Comparison of ENCODE assay signal across 7 cellular contexts in genomic region chr17:59930768-59931167, GRCh38. TPM values are rescaled to one million over a fixed set of nuclear protein-coding genes. Genes with fewer than 3 reads are reported as not detected.
DNase-seq lines count a peak whose midpoint lies in the region; ATAC-seq and TF ChIP-seq lines count a peak whose summit lies in the region.
"Not testable (repeated sequence)": the region's sequence is repeated elsewhere in the genome, so short reads cannot be mapped to it uniquely, and the experiment has no call there.

No MANE protein-coding gene starts in this region.

- H3K4me1 ChIP-seq in RWPE2 (ENCODE audit: insufficient read depth, poor library complexity, severe bottlenecking); psoas muscle: not testable (repeated sequence)

- peak; percentile 34 for DNase-seq in GM04503 (ENCODE audit: low read depth)
- DNase-seq in LHCN-M2 (ENCODE audit: low read depth) = peak; percentile 49
- not testable (repeated sequence) for DNase-seq in RWPE2 (ENCODE audit: low spot score); left ventricle myocardium superior; psoas muscle
- DNase-seq in astrocyte of the hippocampus (ENCODE audit: low read depth, low spot score) = peak; percentile 22
- DNase-seq in fibroblast of gingiva (ENCODE audit: low read depth) = peak; percentile 66

- not testable (repeated sequence) for H3K27ac ChIP-seq in RWPE2 (ENCODE audit: poor library complexity, severe bottlenecking); psoas muscle

- not testable (repeated sequence) for H3K9me3 ChIP-seq in RWPE2 (ENCODE audit: severe bottlenecking); psoas muscle

- 57 to 61% (median 57%) methylated on average over 3 of the region's 3 CpGs for WGBS in psoas muscle, 3 donors

- H3K27me3 ChIP-seq in RWPE2 (ENCODE audit: insufficient read depth, poor library complexity, severe bottlenecking); psoas muscle (ENCODE audit: insufficient read depth in 3 of 3, low read length in 2 of 3): not testable (repeated sequence)

- intact Hi-C loops in left ventricle myocardium superior (cut with micrococcal nuclease); psoas muscle (cut with DNase I): not testable (repeated sequence)

- not testable (repeated sequence) for H3K4me3 ChIP-seq in RWPE2 (ENCODE audit: severe bottlenecking); psoas muscle

- TF ChIP-seq CTCF in RWPE2 (IDR thresholded peaks at IDR 0.05; ENCODE audit: poor library complexity, severe bottlenecking); psoas muscle (IDR thresholded peaks at IDR 0.05): not testable (repeated sequence)

- H3K36me3 ChIP-seq in RWPE2 (ENCODE audit: low read depth) (peaks cover 81% of the 10 kb centered on the region), psoas muscle (ENCODE audit: insufficient read depth in 1 of 2, low read depth in 1 of 2) (peaks cover 0 to 100% of the 10 kb centered on the region in 2 donors)

- ATAC-seq in RWPE2 (ENCODE audit: low read depth) (peak; percentile 65), left ventricle myocardium superior (peak; percentile 54), psoas muscle (peak in 3 of 4 donors; percentile 56 to 58 (median 58))

RNA-seq across cellular contexts. Expression of gene RNFT1, which starts 33.8 kb away (rescaled TPM):
- total RNA-seq in LHCN-M2 (2014; rRNA removed) (9.3 and 10.3 TPM in 2 replicates), left ventricle myocardium superior (17.2 TPM), psoas muscle (10 to 100 TPM; 10.4 to 17.1 (median 12.6) TPM)
- 4.3 TPM for polyA plus RNA-seq in LHCN-M2 (2012)
- 10 to 100 TPM in 2 of 3 donors, 1 to 10 TPM in 1; 10.0 to 21.7 (median 11.8) TPM for polyA plus RNA-seq in psoas muscle

RNA-seq across cellular contexts. Expression of gene RPS6KB1, which starts 37.8 kb away (rescaled TPM):
- 21.4 and 30.7 TPM in 2 replicates for total RNA-seq in LHCN-M2 (2014; rRNA removed)
- polyA plus RNA-seq in LHCN-M2 (2012) = 5.9 TPM
- total RNA-seq in left ventricle myocardium superior = 23.4 TPM
- total RNA-seq in psoas muscle = 10 to 100 TPM; 26.6 to 56.0 (median 45.2) TPM
- polyA plus RNA-seq in psoas muscle = 10 to 100 TPM; 10.6 to 35.8 (median 12.0) TPM

RNA-seq across cellular contexts. Expression of gene TUBD1, which starts 38.0 kb away (rescaled TPM):
- total RNA-seq in LHCN-M2 (2014; rRNA removed) = 1.3 and 4.8 TPM in 2 replicates
- 1.6 TPM for polyA plus RNA-seq in LHCN-M2 (2012)
- 6.6 TPM for total RNA-seq in left ventricle myocardium superior
- total RNA-seq in psoas muscle = 1 to 10 TPM; 4.9 to 8.8 (median 6.9) TPM
- polyA plus RNA-seq in psoas muscle = 1 to 10 TPM; 4.7 to 8.0 (median 5.1) TPM
